Comparison of ENCODE assay signal across 18 cellular contexts in genomic region chr9:78900500-78900899, GRCh38.
DNase-seq lines count a peak whose midpoint lies in the region; TF ChIP-seq lines count a peak whose summit lies in the region.
"Had no signal": no experiment of that assay in that cellular context is flagged by ENCODE, and none has a peak within 500 bp of the region (broad histone marks: within the 10 kb centered on the region; RNA-seq: fewer than 3 reads in every experiment).

No MANE protein-coding gene starts in this region.

- no peaks in the 10 kb centered on the region for H3K79me2 ChIP-seq in smooth muscle cell (ENCODE audit: low read depth)

- no peak overlapping the region for H3K4me2 ChIP-seq in smooth muscle cell

- H3K4me3 Mint-ChIP-seq in type B pancreatic cell = no peak overlapping the region
- H3K4me3 Mint-ChIP-seq: CD4-positive, alpha-beta T cell had no signal

- 92% methylated on average over 1 of the region's 1 CpG for WGBS in smooth muscle cell (ENCODE audit: low lambda C conversion rate)

- no peaks in the 10 kb centered on the region for H3F3A ChIP-seq in smooth muscle cell (ENCODE audit: low read depth)

- H3K4me1 Mint-ChIP-seq in type B pancreatic cell (ENCODE audit: unreplicated experiment) = no peaks in the 10 kb centered on the region

- H3K36me3 Mint-ChIP-seq in type B pancreatic cell = no peaks in the 10 kb centered on the region

- no peaks in the 10 kb centered on the region for H3K27me3 ChIP-seq in smooth muscle cell (ENCODE audit: low read depth)

- no peaks in the 10 kb centered on the region for H3K4me1 ChIP-seq in smooth muscle cell (ENCODE audit: low read depth)
- H3K4me1 ChIP-seq: Caco-2, HAP-1 had no signal

- DNase-seq in HFF-Myc (ENCODE audit: extremely low read depth, low read depth) = peak; percentile 9
- DNase-seq in amniotic epithelial cell (ENCODE audit: low read depth) = peak; percentile 13
- peak; percentile 72 for DNase-seq in fibroblast of peridontal ligament (ENCODE audit: extremely low read depth)
- DNase-seq in smooth muscle cell (lab: John Stamatoyannopoulos, UW; ENCODE audit: unreplicated experiment) = no peak
- DNase-seq in NCI-H526 treated with DMSO at 0.1 percent for 48 hours (lab: John Stamatoyannopoulos, UW) = no peak
- no peak for DNase-seq in hypothalamus (lab: John Stamatoyannopoulos, UW)
- DNase-seq in type B pancreatic cell (ENCODE audit: extremely low spot score, unreplicated experiment) = no peak
- no peak for DNase-seq in GOT3 (lab: John Stamatoyannopoulos, UW)
- DNase-seq: ACHN; AML-193; Caco-2; CD4-positive, alpha-beta T cell; DMS79; GF-D8 had no signal

- H2AFZ ChIP-seq in smooth muscle cell (ENCODE audit: low read depth) = peak overlapping the region; percentile 41

- no peaks in the 10 kb centered on the region for H3K9me3 Mint-ChIP-seq in type B pancreatic cell
- H3K9me3 Mint-ChIP-seq: CD4-positive, alpha-beta T cell had no signal

- no peak overlapping the region for H3K9ac ChIP-seq in smooth muscle cell (ENCODE audit: low read depth)

- H3K27ac Mint-ChIP-seq in type B pancreatic cell = no peak overlapping the region
- H3K27ac Mint-ChIP-seq: CD4-positive, alpha-beta T cell had no signal

- TF ChIP-seq CTCF in HFF-Myc (IDR thresholded peaks at IDR 0.05; ENCODE audit: low read depth, low read length, missing control alignments) = no peak
- TF ChIP-seq CTCF in smooth muscle cell (IDR thresholded peaks at IDR 0.05; ENCODE audit: borderline replicate concordance, insufficient read depth, poor library complexity, severe bottlenecking) = no peak
- no peak for TF ChIP-seq CTCF in type B pancreatic cell (conservative IDR thresholded peaks at IDR 0.05)

- H3K9me3 ChIP-seq in smooth muscle cell (replicated peaks; ENCODE audit: low read depth) = no peaks in the 10 kb centered on the region
- H3K9me3 ChIP-seq: Caco-2, HAP-1 had no signal

- peaks cover 5% of the 10 kb centered on the region for H3K27me3 Mint-ChIP-seq in type B pancreatic cell
- H3K27me3 Mint-ChIP-seq: CD4-positive, alpha-beta T cell had no signal

- H3K4me3 ChIP-seq in HFF-Myc (replicated peaks; ENCODE audit: low read depth, low read length) (no peak overlapping the region), smooth muscle cell (no peak overlapping the region)
- H3K4me3 ChIP-seq: HAP-1, K562 had no signal

- no peak overlapping the region for H3K27ac ChIP-seq in smooth muscle cell (ENCODE audit: low read depth)
- H3K27ac ChIP-seq: C4-2B, HL-60 had no signal

- H4K20me1 ChIP-seq in smooth muscle cell (ENCODE audit: low read depth) = no peaks in the 10 kb centered on the region

- H3K36me3 ChIP-seq in smooth muscle cell (ENCODE audit: low read depth) = no peaks in the 10 kb centered on the region
- H3K36me3 ChIP-seq: HAP-1 had no signal

Comparison
In these comparisons a context has a peak if more than half of its experiments do, and no peak if none do; other contexts are left out.
1. DNase-seq: peak in HFF-Myc (single experiment), amniotic epithelial cell (single experiment) and fibroblast of peridontal ligament (single experiment); none in smooth muscle cell (single experiment), NCI-H526 treated with DMSO at 0.1 percent for 48 hours (single experiment), hypothalamus (0 of 51), type B pancreatic cell (single experiment) and GOT3 (single experiment).